ENCODE assay signal across 1 cellular context in genomic region chr18:55453186-55453585, GRCh38.
TF ChIP-seq lines count a peak whose summit lies in the region.

No MANE protein-coding gene starts in this region.

TF ChIP-seq in GM23338, 12 proteins besides CTCF, POLR2A, EP300 and RAD21 (continued from another document):
- TF ChIP-seq, protein P1, sequence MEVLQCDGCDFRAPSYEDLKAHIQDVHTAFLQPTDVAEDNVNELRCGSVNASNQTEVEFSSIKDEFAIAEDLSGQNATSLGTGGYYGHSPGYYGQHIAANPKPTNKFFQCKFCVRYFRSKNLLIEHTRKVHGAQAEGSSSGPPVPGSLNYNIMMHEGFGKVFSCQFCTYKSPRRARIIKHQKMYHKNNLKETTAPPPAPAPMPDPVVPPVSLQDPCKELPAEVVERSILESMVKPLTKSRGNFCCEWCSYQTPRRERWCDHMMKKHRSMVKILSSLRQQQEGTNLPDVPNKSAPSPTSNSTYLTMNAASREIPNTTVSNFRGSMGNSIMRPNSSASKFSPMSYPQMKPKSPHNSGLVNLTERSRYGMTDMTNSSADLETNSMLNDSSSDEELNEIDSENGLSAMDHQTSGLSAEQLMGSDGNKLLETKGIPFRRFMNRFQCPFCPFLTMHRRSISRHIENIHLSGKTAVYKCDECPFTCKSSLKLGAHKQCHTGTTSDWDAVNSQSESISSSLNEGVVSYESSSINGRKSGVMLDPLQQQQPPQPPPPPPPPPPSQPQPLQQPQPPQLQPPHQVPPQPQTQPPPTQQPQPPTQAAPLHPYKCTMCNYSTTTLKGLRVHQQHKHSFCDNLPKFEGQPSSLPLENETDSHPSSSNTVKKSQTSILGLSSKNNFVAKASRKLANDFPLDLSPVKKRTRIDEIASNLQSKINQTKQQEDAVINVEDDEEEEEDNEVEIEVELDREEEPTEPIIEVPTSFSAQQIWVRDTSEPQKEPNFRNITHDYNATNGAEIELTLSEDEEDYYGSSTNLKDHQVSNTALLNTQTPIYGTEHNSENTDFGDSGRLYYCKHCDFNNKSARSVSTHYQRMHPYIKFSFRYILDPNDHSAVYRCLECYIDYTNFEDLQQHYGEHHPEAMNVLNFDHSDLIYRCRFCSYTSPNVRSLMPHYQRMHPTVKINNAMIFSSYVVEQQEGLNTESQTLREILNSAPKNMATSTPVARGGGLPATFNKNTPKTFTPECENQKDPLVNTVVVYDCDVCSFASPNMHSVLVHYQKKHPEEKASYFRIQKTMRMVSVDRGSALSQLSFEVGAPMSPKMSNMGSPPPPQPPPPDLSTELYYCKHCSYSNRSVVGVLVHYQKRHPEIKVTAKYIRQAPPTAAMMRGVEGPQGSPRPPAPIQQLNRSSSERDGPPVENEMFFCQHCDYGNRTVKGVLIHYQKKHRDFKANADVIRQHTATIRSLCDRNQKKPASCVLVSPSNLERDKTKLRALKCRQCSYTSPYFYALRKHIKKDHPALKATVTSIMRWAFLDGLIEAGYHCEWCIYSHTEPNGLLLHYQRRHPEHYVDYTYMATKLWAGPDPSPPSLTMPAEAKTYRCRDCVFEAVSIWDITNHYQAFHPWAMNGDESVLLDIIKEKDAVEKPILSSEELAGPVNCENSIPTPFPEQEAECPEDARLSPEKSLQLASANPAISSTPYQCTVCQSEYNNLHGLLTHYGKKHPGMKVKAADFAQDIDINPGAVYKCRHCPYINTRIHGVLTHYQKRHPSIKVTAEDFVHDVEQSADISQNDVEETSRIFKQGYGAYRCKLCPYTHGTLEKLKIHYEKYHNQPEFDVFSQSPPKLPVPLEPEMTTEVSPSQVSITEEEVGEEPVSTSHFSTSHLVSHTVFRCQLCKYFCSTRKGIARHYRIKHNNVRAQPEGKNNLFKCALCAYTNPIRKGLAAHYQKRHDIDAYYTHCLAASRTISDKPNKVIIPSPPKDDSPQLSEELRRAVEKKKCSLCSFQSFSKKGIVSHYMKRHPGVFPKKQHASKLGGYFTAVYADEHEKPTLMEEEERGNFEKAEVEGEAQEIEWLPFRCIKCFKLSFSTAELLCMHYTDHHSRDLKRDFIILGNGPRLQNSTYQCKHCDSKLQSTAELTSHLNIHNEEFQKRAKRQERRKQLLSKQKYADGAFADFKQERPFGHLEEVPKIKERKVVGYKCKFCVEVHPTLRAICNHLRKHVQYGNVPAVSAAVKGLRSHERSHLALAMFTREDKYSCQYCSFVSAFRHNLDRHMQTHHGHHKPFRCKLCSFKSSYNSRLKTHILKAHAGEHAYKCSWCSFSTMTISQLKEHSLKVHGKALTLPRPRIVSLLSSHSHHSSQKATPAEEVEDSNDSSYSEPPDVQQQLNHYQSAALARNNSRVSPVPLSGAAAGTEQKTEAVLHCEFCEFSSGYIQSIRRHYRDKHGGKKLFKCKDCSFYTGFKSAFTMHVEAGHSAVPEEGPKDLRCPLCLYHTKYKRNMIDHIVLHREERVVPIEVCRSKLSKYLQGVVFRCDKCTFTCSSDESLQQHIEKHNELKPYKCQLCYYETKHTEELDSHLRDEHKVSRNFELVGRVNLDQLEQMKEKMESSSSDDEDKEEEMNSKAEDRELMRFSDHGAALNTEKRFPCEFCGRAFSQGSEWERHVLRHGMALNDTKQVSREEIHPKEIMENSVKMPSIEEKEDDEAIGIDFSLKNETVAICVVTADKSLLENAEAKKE (CRISPR knock-in tag; IDR thresholded peaks at IDR 0.05), result no peak
